21 cellular contexts compared by ENCODE assay signal in the genomic region with DNA sequence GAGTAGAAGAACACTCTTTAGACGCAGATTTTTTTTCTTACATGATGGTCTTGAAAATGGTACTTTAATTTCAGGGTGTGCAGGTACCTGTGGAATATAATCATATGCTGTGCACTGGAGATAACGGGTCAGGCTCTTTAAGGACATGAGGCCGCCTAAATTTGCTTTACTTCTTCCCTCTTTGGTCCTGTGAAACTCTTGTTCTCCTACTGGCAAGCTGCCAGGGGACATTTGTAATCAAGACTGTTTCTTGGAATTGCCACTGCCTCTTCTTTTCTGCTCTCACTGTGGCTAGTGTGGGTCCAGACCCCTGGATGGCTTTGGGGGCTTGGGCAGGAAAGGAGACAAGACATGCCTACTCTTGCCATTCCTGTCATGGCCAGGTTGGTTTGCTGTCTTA.
DNase-seq lines count a peak whose midpoint lies in the region; ATAC-seq and TF ChIP-seq lines count a peak whose summit lies in the region.
"Had no signal": no experiment of that assay in that cellular context is flagged by ENCODE, and none has a peak within 500 bp of the region (broad histone marks: within the 10 kb centered on the region; RNA-seq: fewer than 3 reads in every experiment).

No MANE protein-coding gene starts in this region.

- H3K27ac ChIP-seq in right atrium auricular region (no peak overlapping the region), upper lobe of right lung (no peak overlapping the region)
- H3K27ac ChIP-seq: brain microvascular endothelial cell, left lung, stomach, vagina had no signal

- ATAC-seq in Right ventricle myocardium superior (ENCODE audit: poor library complexity): peak; percentile 10
- ATAC-seq in activated T-helper 17 cell treated with anti-CD3 and anti-CD28 coated beads, Interleukin-2, amount 50 U/mL, for 72 hours (replicated peaks): no peak
- ATAC-seq in upper lobe of right lung: peak; percentile 19
- no peak for ATAC-seq in HG02610 (IDR thresholded peaks at IDR 0.05; ENCODE audit: unreplicated experiment)
- no peak for ATAC-seq in GM18870 (IDR thresholded peaks at IDR 0.05; ENCODE audit: unreplicated experiment)
- ATAC-seq: activated CD8-positive, alpha-beta memory T cell treated with anti-CD3 and anti-CD28 coated beads, Interleukin-2, amount 10 ng/mL, durations not matched to agents 7 days and 5 days; GM12878; naive thymus-derived CD4-positive, alpha-beta T cell; T-cell had no signal

- peak overlapping the region; percentile 20 for H3K27ac Mint-ChIP-seq in activated T-helper 17 cell treated with anti-CD3 and anti-CD28 coated beads, Interleukin-2, amount 50 U/mL, for 72 hours
- H3K27ac Mint-ChIP-seq: activated CD8-positive, alpha-beta memory T cell treated with anti-CD3 and anti-CD28 coated beads, Interleukin-2, amount 10 ng/mL, durations not matched to agents 7 days and 5 days; naive thymus-derived CD4-positive, alpha-beta T cell; T-cell had no signal

- H3K9me3 ChIP-seq in right atrium auricular region (no peaks in the 10 kb centered on the region), upper lobe of right lung (no peaks in the 10 kb centered on the region)
- H3K9me3 ChIP-seq: left lung, stomach, vagina had no signal

- H3K27me3 ChIP-seq in right atrium auricular region (no peaks in the 10 kb centered on the region), upper lobe of right lung (no peaks in the 10 kb centered on the region)
- H3K27me3 ChIP-seq: brain microvascular endothelial cell, left lung, stomach, vagina had no signal

- H3K4me3 ChIP-seq in right atrium auricular region (no peak overlapping the region), fibroblast of the aortic adventitia (ENCODE audit: low read depth, low read length) (no peak overlapping the region), upper lobe of right lung (no peak overlapping the region)
- H3K4me3 ChIP-seq: GM12878, left lung, stomach, vagina had no signal

- intact Hi-C loops in Right ventricle myocardium superior (cut with DNase I): no loop called here
- intact Hi-C loops in upper lobe of right lung (cut with DNase I): no loop called here

- H3K4me1 ChIP-seq in right atrium auricular region: peaks cover 0 to 21% of the 10 kb centered on the region in 2 donors
- peaks cover 13% of the 10 kb centered on the region for H3K4me1 ChIP-seq in upper lobe of right lung

- DNase-seq in Right ventricle myocardium superior (no peak), right atrium auricular region (ENCODE audit: low spot score) (no peak), fibroblast of the aortic adventitia (ENCODE audit: low read depth) (peak; percentile 53), upper lobe of right lung (no peak)
- no peak for DNase-seq in stimulated activated CD4-positive, alpha-beta T cell treated with anti-CD3 and anti-CD28 coated beads, Interleukin-12 subunit alpha, Interleukin-12 subunit beta, amount 100 ng/mL, for 4 hours
- DNase-seq: activated CD8-positive, alpha-beta memory T cell treated with anti-CD3 and anti-CD28 coated beads, Interleukin-2, amount 10 ng/mL, durations not matched to agents 7 days and 5 days; activated gamma-delta T cell treated with Interleukin-2 at 50 U/mL for 16 hours; brain microvascular endothelial cell; IMR-90; left lung; naive thymus-derived CD4-positive, alpha-beta T cell; NCI-H1436; NCI-H774; stimulated activated CD4-positive, alpha-beta T cell treated with anti-CD3 and anti-CD28 coated beads, Interleukin-15, amount 100 ng/mL, for 24 hours; stomach; T-cell had no signal

- no peak overlapping the region for H3K4me3 Mint-ChIP-seq in activated T-helper 17 cell treated with anti-CD3 and anti-CD28 coated beads, Interleukin-2, amount 50 U/mL, for 72 hours
- H3K4me3 Mint-ChIP-seq: activated CD8-positive, alpha-beta memory T cell treated with anti-CD3 and anti-CD28 coated beads, Interleukin-2, amount 10 ng/mL, durations not matched to agents 7 days and 5 days; naive thymus-derived CD4-positive, alpha-beta T cell; T-cell had no signal

- peaks cover 13% of the 10 kb centered on the region for H3K36me3 Mint-ChIP-seq in activated T-helper 17 cell treated with anti-CD3 and anti-CD28 coated beads, Interleukin-2, amount 50 U/mL, for 72 hours (ENCODE audit: low read depth)

- H3K27me3 Mint-ChIP-seq in activated T-helper 17 cell treated with anti-CD3 and anti-CD28 coated beads, Interleukin-2, amount 50 U/mL, for 72 hours: no peaks in the 10 kb centered on the region
- H3K27me3 Mint-ChIP-seq: activated CD8-positive, alpha-beta memory T cell treated with anti-CD3 and anti-CD28 coated beads, Interleukin-2, amount 10 ng/mL, durations not matched to agents 7 days and 5 days; naive thymus-derived CD4-positive, alpha-beta T cell; T-cell had no signal

- TF ChIP-seq CTCF in right atrium auricular region (IDR thresholded peaks at IDR 0.05) (no peak), fibroblast of the aortic adventitia (IDR thresholded peaks at IDR 0.05; ENCODE audit: insufficient read depth, low read length) (no peak), upper lobe of right lung (IDR thresholded peaks at IDR 0.05) (no peak)

- H3K9me3 Mint-ChIP-seq in activated T-helper 17 cell treated with anti-CD3 and anti-CD28 coated beads, Interleukin-2, amount 50 U/mL, for 72 hours: no peaks in the 10 kb centered on the region
- H3K9me3 Mint-ChIP-seq: naive thymus-derived CD4-positive, alpha-beta T cell; T-cell had no signal

- no peaks in the 10 kb centered on the region for H3K36me3 ChIP-seq in right atrium auricular region
- no peaks in the 10 kb centered on the region for H3K36me3 ChIP-seq in upper lobe of right lung
- H3K36me3 ChIP-seq: brain microvascular endothelial cell, left lung, stomach, vagina had no signal

- H3K4me1 Mint-ChIP-seq in activated T-helper 17 cell treated with anti-CD3 and anti-CD28 coated beads, Interleukin-2, amount 50 U/mL, for 72 hours: peaks cover 23% of the 10 kb centered on the region

Comparison
In these comparisons a context has a peak if more than half of its experiments do, and no peak if none do; other contexts are left out.
1. ATAC-seq: peak in Right ventricle myocardium superior (single experiment) and upper lobe of right lung (single experiment); none in activated T-helper 17 cell treated with anti-CD3 and anti-CD28 coated beads, Interleukin-2, amount 50 U/mL, for 72 hours (single experiment), HG02610 (single experiment) and GM18870 (single experiment).